ENCODE assay signal across 8 cellular contexts in genomic region chr10:114526497-114527238, GRCh38.
DNase-seq lines count a peak whose midpoint lies in the region; ATAC-seq and TF ChIP-seq lines count a peak whose summit lies in the region.

No MANE protein-coding gene starts in this region.

- POLR2A ChIA-PET in A673 (lab: Charles Lee; ENCODE audit: low non-redundant PET): no interaction called here

- BruUV-seq in A673 (replicated peaks; lab: Mats Ljungman, UMichigan): TSS peak; percentile 69

- H3K9me3 Mint-ChIP-seq in memory B cell: no peaks in the 10 kb centered on the region

- CTCF ChIA-PET in A673 (lab: Charles Lee): interaction anchor here (0.7 kb wide), 1 partner anchor 815 kb away, joined by 3 read pairs; no protein-coding TSS in a partner anchor

- H3K36me3 Mint-ChIP-seq in memory B cell: peaks cover 7% of the 10 kb centered on the region

- H3K9me3 ChIP-seq in A673 (ENCODE audit: low read depth, low read length, poor library complexity, severe bottlenecking): no peaks in the 10 kb centered on the region
- no peaks in the 10 kb centered on the region for H3K9me3 ChIP-seq in ectodermal cell (ENCODE audit: control insufficient read depth, low read length)

- H3K36me3 ChIP-seq in A673 (ENCODE audit: insufficient read depth, low read length, poor library complexity, severe bottlenecking): no peaks in the 10 kb centered on the region
- no peaks in the 10 kb centered on the region for H3K36me3 ChIP-seq in ectodermal cell (ENCODE audit: control insufficient read depth, insufficient read depth, low read length)

- peaks cover 39% of the 10 kb centered on the region for H3K4me1 Mint-ChIP-seq in memory B cell

- ATAC-seq in GM18873 (IDR thresholded peaks at IDR 0.05; ENCODE audit: low FRiP score, unreplicated experiment): peak; percentile 97
- ATAC-seq in HG03108 (IDR thresholded peaks at IDR 0.05; ENCODE audit: unreplicated experiment): peak; percentile 92
- peak; percentile 97 for ATAC-seq in memory B cell (ENCODE audit: low read depth)

- WGBS in ectodermal cell, 2 experiments: 2 to 4% methylated on average over 24 of the region's 24 CpGs

- DNase-seq in A673 (ENCODE audit: low spot score) (peak; percentile 93), NCI-H446 treated with DMSO at 0.1 percent for 48 hours (lab: John Stamatoyannopoulos, UW) (peak; percentile 55), memory B cell (ENCODE audit: low spot score in 2 of 2) (peak; percentile 70 to 86)
- peak; percentile 83 to 90 for DNase-seq in activated CD4-positive, alpha-beta T cell treated with anti-CD3 and anti-CD28 coated beads, Interleukin-2, amount 50 U/mL, for 48 hours
- peak; percentile 73 for DNase-seq in stimulated activated CD8-positive, alpha-beta memory T cell treated with anti-CD3 and anti-CD28 coated beads, Interleukin-12 subunit alpha, Interleukin-12 subunit beta, amount 100 ng/mL, for 4 hours (ENCODE audit: low read depth)

- no peak for TF ChIP-seq CTCF in A673 (conservative IDR thresholded peaks at IDR 0.05; ENCODE audit: low read depth, low read length)

- H3K4me3 Mint-ChIP-seq in memory B cell: peak overlapping the region; percentile 95

- H3K4me3 ChIP-seq in A673 (ENCODE audit: low read depth, low read length, poor library complexity, severe bottlenecking) (peak overlapping the region; percentile 46), ectodermal cell (ENCODE audit: insufficient read depth, low read depth, low read length) (peak overlapping the region; percentile 70)

- intact Hi-C loops in A673 (cut with micrococcal nuclease; ENCODE audit: unreplicated experiment): no loop called here

- H3K27ac ChIP-seq in A673 (ENCODE audit: low read depth, low read length, poor library complexity, severe bottlenecking): peak overlapping the region; percentile 69
- H3K27ac ChIP-seq in ectodermal cell (ENCODE audit: insufficient read depth, low read depth, low read length, poor library complexity, severe bottlenecking): peak overlapping the region; percentile 76

- H3K27me3 ChIP-seq in A673 (replicated peaks; ENCODE audit: insufficient read depth, low read depth, low read length, poor library complexity) (no peaks in the 10 kb centered on the region), ectodermal cell (ENCODE audit: control insufficient read depth, insufficient read depth, low read length, poor library complexity, severe bottlenecking) (no peaks in the 10 kb centered on the region)

- H3K27me3 Mint-ChIP-seq in memory B cell: no peaks in the 10 kb centered on the region

- H3K27ac Mint-ChIP-seq in memory B cell: peak overlapping the region; percentile 93

- peaks cover 21% of the 10 kb centered on the region for H3K4me1 ChIP-seq in A673 (ENCODE audit: insufficient read depth, low read length, poor library complexity, severe bottlenecking)
- peaks cover 38% of the 10 kb centered on the region for H3K4me1 ChIP-seq in ectodermal cell (ENCODE audit: control insufficient read depth, insufficient read depth, low read length)

Comparison
In these comparisons a context has a peak if more than half of its experiments do, and no peak if none do; other contexts are left out.
1. Peak in every context shown above with its lines: DNase-seq, ATAC-seq, H3K4me3 ChIP-seq and H3K27ac ChIP-seq.